ENCODE assay signal across 8 cellular contexts in the genomic region with DNA sequence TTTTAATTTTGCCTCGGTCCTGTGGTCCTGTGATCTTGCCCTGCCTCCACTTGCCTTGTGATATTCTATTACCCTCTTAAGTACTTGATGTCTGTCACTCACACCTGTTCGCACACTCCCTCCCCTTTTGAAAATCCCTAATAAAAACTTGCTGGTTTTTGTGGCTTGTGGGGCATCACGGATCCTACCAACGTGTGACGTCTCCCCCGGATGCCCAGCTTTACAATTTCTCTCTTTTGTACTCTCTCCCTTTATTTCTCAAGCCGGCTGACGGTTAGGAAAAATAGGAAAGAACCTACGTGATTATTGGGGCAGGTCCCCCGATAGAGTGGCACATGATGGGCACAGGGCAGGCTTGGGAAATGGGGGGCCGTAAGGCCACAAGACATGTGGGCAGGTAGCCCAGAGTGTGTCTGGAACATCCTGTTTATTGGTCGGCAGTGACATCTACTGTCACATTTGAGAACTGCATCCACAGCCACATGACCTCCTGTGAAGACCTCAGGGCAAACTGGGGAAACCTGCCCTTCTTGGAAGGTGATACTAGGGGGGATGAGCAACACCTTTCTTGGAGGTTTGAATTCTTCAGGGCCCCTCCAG. TPM values are rescaled to one million over a fixed set of nuclear protein-coding genes. Genes with fewer than 3 reads are reported as not detected.
DNase-seq lines count a peak whose midpoint lies in the region; FAIRE-seq and TF ChIP-seq lines count a peak whose summit lies in the region.
"Not testable (repeated sequence)": the region's sequence is repeated elsewhere in the genome, so short reads cannot be mapped to it uniquely, and the experiment has no call there.

No MANE protein-coding gene starts in this region.

- not testable (repeated sequence) for H4K8ac ChIP-seq in mesendoderm (ENCODE audit: low read depth, low read length)

- not testable (repeated sequence) for H4K5ac ChIP-seq in mesendoderm (ENCODE audit: low read length)

- not testable (repeated sequence) for H2BK15ac ChIP-seq in mesendoderm (replicated peaks; ENCODE audit: low read depth)

- H3K4me3 Mint-ChIP-seq in T-helper 2 cell treated with Interferon-gamma antibody and Interleukin-4, amounts not matched to agents 5 μg/mL and 100 μg/mL, for 36 hours = not testable (repeated sequence)

- peak; percentile 52 for FAIRE-seq in GM19239 (lab: Jason Lieb, UNC)

- not testable (repeated sequence) for H3K27ac ChIP-seq in mesendoderm (ENCODE audit: low read depth, low read length)

- H2BK5ac ChIP-seq in mesendoderm (ENCODE audit: low read length) = not testable (repeated sequence)

- H3K27me3 Mint-ChIP-seq in T-helper 2 cell treated with Interferon-gamma antibody and Interleukin-4, amounts not matched to agents 5 μg/mL and 100 μg/mL, for 36 hours (ENCODE audit: low read depth) = not testable (repeated sequence)

- WGBS in mesendoderm (ENCODE audit: extremely low coverage, insufficient coverage, low lambda C conversion rate) = no CpG with 5 or more reads among the region's 12 CpGs

- not testable (repeated sequence) for H3K9me3 Mint-ChIP-seq in T-helper 2 cell treated with Interferon-gamma antibody and Interleukin-4, amounts not matched to agents 5 μg/mL and 100 μg/mL, for 36 hours

- H2AK5ac ChIP-seq in mesendoderm (ENCODE audit: low read length) = not testable (repeated sequence)

- not testable (repeated sequence) for H3K4me2 ChIP-seq in mesendoderm (ENCODE audit: low read length)

- not testable (repeated sequence) for H3K79me1 ChIP-seq in mesendoderm (ENCODE audit: low read length)

- H3K4me1 Mint-ChIP-seq in T-helper 2 cell treated with Interferon-gamma antibody and Interleukin-4, amounts not matched to agents 5 μg/mL and 100 μg/mL, for 36 hours (ENCODE audit: low read depth) = not testable (repeated sequence)

- H3K36me3 ChIP-seq in mesendoderm (ENCODE audit: control insufficient read depth, insufficient read depth, low read length) = not testable (repeated sequence)

- not testable (repeated sequence) for H3K9ac ChIP-seq in mesendoderm (ENCODE audit: low read length)

- DNase-seq in AG08396 (ENCODE audit: low spot score) (peak; percentile 60), NCI-H2081 (lab: John Stamatoyannopoulos, UW) (peak; percentile 31 to 58), fibroblast of pulmonary artery (ENCODE audit: low read depth) (peak; percentile 78), mesendoderm (peak; percentile 84)
- DNase-seq in GM19239 (ENCODE audit: insufficient read length, low spot score) = not testable (repeated sequence)
- peak; percentile 64 for DNase-seq in T-helper 2 cell treated with Interferon-gamma antibody and Interleukin-4, amounts not matched to agents 5 μg/mL and 100 μg/mL, for 36 hours (ENCODE audit: low spot score)
- peak; percentile 78 for DNase-seq in activated naive CD4-positive, alpha-beta T cell treated with Interleukin-2 at 50 U/mL for 16 hours
- peak; percentile 74 for DNase-seq in stimulated activated CD4-positive, alpha-beta T cell treated with anti-CD3 and anti-CD28 coated beads, Interleukin-4, amount 100 ng/mL, for 1 hour

- not testable (repeated sequence) for H3K56ac ChIP-seq in mesendoderm (ENCODE audit: low read length)

- not testable (repeated sequence) for H3K18ac ChIP-seq in mesendoderm (ENCODE audit: low read length)

- not testable (repeated sequence) for H3K27me3 ChIP-seq in mesendoderm (ENCODE audit: insufficient read depth, low read length, poor library complexity)

- H3K23ac ChIP-seq in mesendoderm (ENCODE audit: low read length) = not testable (repeated sequence)

- H3K4me1 ChIP-seq in mesendoderm (ENCODE audit: control insufficient read depth, low read depth, low read length) = not testable (repeated sequence)

- H3K36me3 Mint-ChIP-seq in T-helper 2 cell treated with Interferon-gamma antibody and Interleukin-4, amounts not matched to agents 5 μg/mL and 100 μg/mL, for 36 hours (ENCODE audit: low read depth) = not testable (repeated sequence)

- H2BK120ac ChIP-seq in mesendoderm (ENCODE audit: low read depth, low read length) = not testable (repeated sequence)

- H3K4ac ChIP-seq in mesendoderm (ENCODE audit: low read depth, low read length) = not testable (repeated sequence)

- not testable (repeated sequence) for H3K79me2 ChIP-seq in mesendoderm (ENCODE audit: control insufficient read depth, insufficient read depth, low read length)

- not testable (repeated sequence) for H3K27ac Mint-ChIP-seq in T-helper 2 cell treated with Interferon-gamma antibody and Interleukin-4, amounts not matched to agents 5 μg/mL and 100 μg/mL, for 36 hours

- peak; percentile 75 for TF ChIP-seq CTCF in fibroblast of pulmonary artery (IDR thresholded peaks at IDR 0.05; ENCODE audit: low read length, missing control alignments)

- H3K4me3 ChIP-seq in fibroblast of pulmonary artery (replicated peaks; ENCODE audit: low read depth, low read length); mesendoderm (ENCODE audit: low read length): not testable (repeated sequence)

RNA-seq across cellular contexts. Expression of gene GSTT2B, which starts 4.6 kb away (rescaled TPM):
- 9.3 TPM for polyA plus RNA-seq in mesendoderm (2013, experiment 1 of 2)
- polyA plus RNA-seq in mesendoderm (2013, experiment 2 of 2) = 9.0 TPM

RNA-seq across cellular contexts. Expression of gene DDTL, which starts 10.3 kb away (rescaled TPM):
- polyA plus RNA-seq in mesendoderm (2013, experiment 1 of 2) = 2.1 TPM
- 2.2 TPM for polyA plus RNA-seq in mesendoderm (2013, experiment 2 of 2)

RNA-seq across cellular contexts. Expression of gene DDT, which starts 17.8 kb away (rescaled TPM):
- 330 TPM for polyA plus RNA-seq in mesendoderm (2013, experiment 1 of 2)
- 318 TPM for polyA plus RNA-seq in mesendoderm (2013, experiment 2 of 2)

RNA-seq across cellular contexts. Expression of gene GSTT2, which starts 23.5 kb away (rescaled TPM):
- 4.0 TPM for polyA plus RNA-seq in mesendoderm (2013, experiment 1 of 2)
- 4.3 TPM for polyA plus RNA-seq in mesendoderm (2013, experiment 2 of 2)

RNA-seq across cellular contexts. Expression of gene GSTT4, which starts 48.9 kb away (rescaled TPM):
- 0.08 TPM for polyA plus RNA-seq in mesendoderm (2013, experiment 1 of 2)
- 0.06 TPM for polyA plus RNA-seq in mesendoderm (2013, experiment 2 of 2)
